Comparison of ENCODE assay signal across 1 cellular context in genomic region chr2:55050133-55050994, GRCh38.
A peak's percentile ranks its signal among the peaks of the same experiment; 100 is the strongest.
TF ChIP-seq lines count a peak whose summit lies in the region.

TSS of gene RTN4 (minus strand) at chr2:55050451. CDS start at chr2:55050300, 151 bp downstream.

TF ChIP-seq in HepG2, 621 proteins besides CTCF, POLR2A, EP300 and RAD21 (continued from another document and continues in another):
- peak; percentile 81 for TF ChIP-seq MYPOP (CRISPR knock-in tag; IDR thresholded peaks at IDR 0.05)
- TF ChIP-seq ELK4 (CRISPR knock-in tag; IDR thresholded peaks at IDR 0.05; ENCODE audit: borderline replicate concordance): no peak
- peak; percentile 68; the same call in 1 of the 2 replicates for TF ChIP-seq YEATS2 (CRISPR knock-in tag; IDR thresholded peaks at IDR 0.05; ENCODE audit: borderline replicate concordance)
- TF ChIP-seq POGK (CRISPR knock-in tag; conservative IDR thresholded peaks at IDR 0.05): peak; percentile 85; the same call in 1 of the 2 replicates
- TF ChIP-seq CSRNP1 (CRISPR knock-in tag; IDR thresholded peaks at IDR 0.05): peak; percentile 96
- TF ChIP-seq ZNF574 (CRISPR knock-in tag; IDR thresholded peaks at IDR 0.05): peak; percentile 75; the same call in 1 of the 2 replicates
- TF ChIP-seq MZF1 (CRISPR knock-in tag; IDR thresholded peaks at IDR 0.05; ENCODE audit: borderline replicate concordance): peak; percentile 85; the same call in 1 of the 2 replicates
- TF ChIP-seq SSRP1 (CRISPR knock-in tag; IDR thresholded peaks at IDR 0.05): no peak
- peak; percentile 91 for TF ChIP-seq REPIN1 (CRISPR knock-in tag; IDR thresholded peaks at IDR 0.05; ENCODE audit: borderline replicate concordance, low read depth)
- 0 out of 2 replicates have a peak, but pooled peaks have one; percentile 77 for TF ChIP-seq TGIF2 (CRISPR knock-in tag; IDR thresholded peaks at IDR 0.05)
- TF ChIP-seq NFIB (CRISPR knock-in tag; IDR thresholded peaks at IDR 0.05; ENCODE audit: borderline replicate concordance): no peak
- TF ChIP-seq RFXAP (CRISPR knock-in tag; IDR thresholded peaks at IDR 0.05; ENCODE audit: borderline replicate concordance): peak; percentile 87; the same call in 1 of the 2 replicates
- TF ChIP-seq NKX3-1 (CRISPR knock-in tag; IDR thresholded peaks at IDR 0.05): peak; percentile 80; the same call in 1 of the 2 replicates
- no peak for TF ChIP-seq LCORL (IDR thresholded peaks at IDR 0.05)
- TF ChIP-seq LCORL (CRISPR knock-in tag; IDR thresholded peaks at IDR 0.05): peak; percentile 43
- TF ChIP-seq ZNF577 (CRISPR knock-in tag; IDR thresholded peaks at IDR 0.05; ENCODE audit: borderline replicate concordance, low read depth): no peak
- peak; percentile 98 for TF ChIP-seq UBTF (CRISPR knock-in tag; IDR thresholded peaks at IDR 0.05)
- peak; percentile 60; the same call in 1 of the 2 replicates for TF ChIP-seq ZNF879 (CRISPR knock-in tag; IDR thresholded peaks at IDR 0.05)
- TF ChIP-seq ZNF354B (CRISPR knock-in tag; IDR thresholded peaks at IDR 0.05): no peak
- no peak for TF ChIP-seq ZNF652 (CRISPR knock-in tag; IDR thresholded peaks at IDR 0.05; ENCODE audit: borderline replicate concordance, low read depth)
- TF ChIP-seq HIVEP1 (CRISPR knock-in tag; IDR thresholded peaks at IDR 0.05): peak; percentile 52; the same call in 1 of the 2 replicates
- peak; percentile 67; the same call in 1 of the 2 replicates for TF ChIP-seq KDM1A (CRISPR knock-in tag; IDR thresholded peaks at IDR 0.05)
- TF ChIP-seq MTF2 (CRISPR knock-in tag; IDR thresholded peaks at IDR 0.05; ENCODE audit: borderline replicate concordance): no peak; the same call in 1 of the 2 replicates
- no peak for TF ChIP-seq ZFP1 (CRISPR knock-in tag; IDR thresholded peaks at IDR 0.05)
- TF ChIP-seq POLR2G (IDR thresholded peaks at IDR 0.05; ENCODE audit: low read depth, low read length): peak; percentile 91
- TF ChIP-seq HNRNPUL1 (IDR thresholded peaks at IDR 0.05; ENCODE audit: low read depth, low read length): peak; percentile 51; the same call in 1 of the 2 replicates
- no peak for TF ChIP-seq SIX4 (CRISPR knock-in tag; IDR thresholded peaks at IDR 0.05)
- 0 out of 2 replicates have a peak, but pooled peaks have one; percentile 15 for TF ChIP-seq TIGD3 (CRISPR knock-in tag; IDR thresholded peaks at IDR 0.05; ENCODE audit: borderline replicate concordance)
- TF ChIP-seq ZNF558 (CRISPR knock-in tag; IDR thresholded peaks at IDR 0.05; ENCODE audit: borderline replicate concordance): no peak
- TF ChIP-seq RARA (CRISPR knock-in tag; IDR thresholded peaks at IDR 0.05): peak; percentile 47; the same call in 1 of the 2 replicates
- TF ChIP-seq ZNF512 (CRISPR knock-in tag; IDR thresholded peaks at IDR 0.05): no peak
- TF ChIP-seq ZNF274 (CRISPR knock-in tag; IDR thresholded peaks at IDR 0.05): peak; percentile 93
- TF ChIP-seq ATF6 (CRISPR knock-in tag; conservative IDR thresholded peaks at IDR 0.05): no peak
- TF ChIP-seq MXD4 (CRISPR knock-in tag; IDR thresholded peaks at IDR 0.05): peak; percentile 79
- TF ChIP-seq EEA1 (CRISPR knock-in tag; IDR thresholded peaks at IDR 0.05; ENCODE audit: borderline replicate concordance): peak; percentile 89; the same call in 1 of the 2 replicates
- peak; percentile 89 for TF ChIP-seq CREB1 (IDR thresholded peaks at IDR 0.05)
- TF ChIP-seq CREB1 (CRISPR knock-in tag; IDR thresholded peaks at IDR 0.05): peak; percentile 89
- no peak for TF ChIP-seq ZNF124 (CRISPR knock-in tag; IDR thresholded peaks at IDR 0.05)
- TF ChIP-seq ZBTB14 (CRISPR knock-in tag; IDR thresholded peaks at IDR 0.05): peak; percentile 51; the same call in 1 of the 2 replicates
- no peak for TF ChIP-seq ZNF33B (CRISPR knock-in tag; IDR thresholded peaks at IDR 0.05)
- TF ChIP-seq ZNF782 (CRISPR knock-in tag; IDR thresholded peaks at IDR 0.05; ENCODE audit: borderline replicate concordance): no peak
- TF ChIP-seq BCL3 (CRISPR knock-in tag; IDR thresholded peaks at IDR 0.05): peak; percentile 90
- TF ChIP-seq ZBTB3 (CRISPR knock-in tag; IDR thresholded peaks at IDR 0.05; ENCODE audit: borderline replicate concordance, low read depth): no peak
- no peak; the same call in 1 of the 2 replicates for TF ChIP-seq ZNF292 (CRISPR knock-in tag; IDR thresholded peaks at IDR 0.05; ENCODE audit: borderline replicate concordance, low read depth)
